ENCODE assay signal across 13 cellular contexts in genomic region chr19:35285465-35285864, GRCh38. TPM values are rescaled to one million over a fixed set of nuclear protein-coding genes. Genes with fewer than 3 reads are reported as not detected.
"Had no signal": no experiment of that assay in that cellular context is flagged by ENCODE, and none has a peak within 500 bp of the region (broad histone marks: within the 10 kb centered on the region; RNA-seq: fewer than 3 reads in every experiment).

No MANE protein-coding gene starts in this region.

RNA-seq across cellular contexts. Expression of gene HAMP, which starts 3.1 kb away (rescaled TPM):
- total RNA-seq: osteocyte, posterior vena cava, smooth muscle cell, testis, transverse colon, urinary bladder had no signal
- polyA plus RNA-seq: neural cell, smooth muscle cell had no signal

RNA-seq across cellular contexts. Expression of gene MAG, which starts 6.5 kb away (rescaled TPM):
- total RNA-seq: naive thymus-derived CD8-positive, alpha-beta T cell; omental fat pad; osteocyte; posterior vena cava; pulmonary artery endothelial cell; right atrium auricular region; smooth muscle cell; suprapubic skin; transverse colon; upper lobe of right lung had no signal
- polyA plus RNA-seq: neural cell, smooth muscle cell had no signal

RNA-seq across cellular contexts. Expression of gene LSR, which starts 36.7 kb away (rescaled TPM):
- polyA plus RNA-seq: neural cell had no signal

RNA-seq across cellular contexts. Expression of gene CD22, which starts 43.5 kb away (rescaled TPM):
- total RNA-seq: osteocyte, pulmonary artery endothelial cell, smooth muscle cell, suprapubic skin had no signal
- polyA plus RNA-seq: neural cell, smooth muscle cell had no signal
